In the genomic region with DNA sequence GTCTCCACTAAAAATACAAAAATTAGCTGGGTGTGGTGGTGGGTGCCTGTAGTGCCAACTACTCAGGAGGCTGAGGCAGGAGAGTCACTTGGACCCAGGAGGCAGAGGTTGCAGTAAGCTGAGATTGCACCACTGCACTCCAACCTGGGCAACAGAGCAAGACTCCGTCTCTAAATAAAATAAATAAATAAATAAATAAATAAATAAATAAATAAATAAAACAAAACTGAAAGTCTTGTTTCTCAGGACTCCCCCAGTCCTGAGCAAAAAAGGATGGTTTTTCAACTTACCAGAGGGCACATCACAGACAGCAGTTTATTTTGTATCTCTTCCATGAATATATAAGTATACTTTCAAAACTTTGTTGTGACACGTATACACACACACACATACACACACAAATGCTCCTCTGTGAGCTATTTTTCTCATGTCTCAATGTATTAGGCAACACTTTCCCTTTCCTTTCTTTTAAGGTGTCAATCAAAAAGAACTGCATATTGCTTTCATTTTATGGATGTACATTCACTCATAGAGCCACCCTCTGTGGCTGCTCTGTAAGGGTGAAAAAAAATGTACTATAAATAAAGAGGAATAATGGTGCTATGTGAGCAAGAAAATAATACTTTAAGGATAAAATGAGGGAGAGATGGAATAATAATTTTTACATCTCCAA, we compare ENCODE assay signal across 1 cellular context.
TF ChIP-seq lines count a peak whose summit lies in the region.

No MANE protein-coding gene starts in this region.

TF ChIP-seq in K562, 482 proteins besides CTCF, POLR2A, EP300 and RAD21 (continued from another document):
- TF ChIP-seq, protein P1, sequence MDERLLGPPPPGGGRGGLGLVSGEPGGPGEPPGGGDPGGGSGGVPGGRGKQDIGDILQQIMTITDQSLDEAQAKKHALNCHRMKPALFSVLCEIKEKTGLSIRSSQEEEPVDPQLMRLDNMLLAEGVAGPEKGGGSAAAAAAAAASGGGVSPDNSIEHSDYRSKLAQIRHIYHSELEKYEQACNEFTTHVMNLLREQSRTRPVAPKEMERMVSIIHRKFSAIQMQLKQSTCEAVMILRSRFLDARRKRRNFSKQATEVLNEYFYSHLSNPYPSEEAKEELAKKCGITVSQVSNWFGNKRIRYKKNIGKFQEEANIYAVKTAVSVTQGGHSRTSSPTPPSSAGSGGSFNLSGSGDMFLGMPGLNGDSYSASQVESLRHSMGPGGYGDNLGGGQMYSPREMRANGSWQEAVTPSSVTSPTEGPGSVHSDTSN (CRISPR knock-in tag; IDR thresholded peaks at IDR 0.05; ENCODE audit: low read depth) = no peak
- TF ChIP-seq, protein P1 (tag; conservative IDR thresholded peaks at IDR 0.05; ENCODE audit: low read depth) = 0 out of 2 replicates have a peak, but pooled peaks have one; percentile 8
- TF ChIP-seq, protein P2, sequence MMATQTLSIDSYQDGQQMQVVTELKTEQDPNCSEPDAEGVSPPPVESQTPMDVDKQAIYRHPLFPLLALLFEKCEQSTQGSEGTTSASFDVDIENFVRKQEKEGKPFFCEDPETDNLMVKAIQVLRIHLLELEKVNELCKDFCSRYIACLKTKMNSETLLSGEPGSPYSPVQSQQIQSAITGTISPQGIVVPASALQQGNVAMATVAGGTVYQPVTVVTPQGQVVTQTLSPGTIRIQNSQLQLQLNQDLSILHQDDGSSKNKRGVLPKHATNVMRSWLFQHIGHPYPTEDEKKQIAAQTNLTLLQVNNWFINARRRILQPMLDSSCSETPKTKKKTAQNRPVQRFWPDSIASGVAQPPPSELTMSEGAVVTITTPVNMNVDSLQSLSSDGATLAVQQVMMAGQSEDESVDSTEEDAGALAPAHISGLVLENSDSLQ (IDR thresholded peaks at IDR 0.05) = peak; percentile 66
